Comparison of ENCODE assay signal across 19 cellular contexts in genomic region chr7:123711832-123712293, GRCh38. TPM values are rescaled to one million over a fixed set of nuclear protein-coding genes. Genes with fewer than 3 reads are reported as not detected.
DNase-seq lines count a peak whose midpoint lies in the region; ATAC-seq and TF ChIP-seq lines count a peak whose summit lies in the region.
"Had no signal": no experiment of that assay in that cellular context is flagged by ENCODE, and none has a peak within 500 bp of the region (broad histone marks: within the 10 kb centered on the region; RNA-seq: fewer than 3 reads in every experiment).

No MANE protein-coding gene starts in this region.

- H3F3A ChIP-seq in GM23338 (replicated peaks; ENCODE audit: low read depth) (0 out of 2 replicates have a peak, but pooled peaks cover 3% of the 10 kb centered on the region), MM.1S (ENCODE audit: insufficient read depth, low read length) (no peaks in the 10 kb centered on the region)

- no peak overlapping the region for H3K9ac ChIP-seq in MM.1S (ENCODE audit: low read length)

- H3K36me3 ChIP-seq in GM23338 (ENCODE audit: insufficient read depth): peaks cover 5% of the 10 kb centered on the region
- peaks cover 0 to 14% (median 0%) of the 10 kb centered on the region in 3 experiments for H3K36me3 ChIP-seq in naive thymus-derived CD4-positive, alpha-beta T cell (ENCODE audit: control insufficient read depth in 2 of 3, insufficient read depth in 3 of 3, low read length in 3 of 3)
- peaks cover 5% of the 10 kb centered on the region; the same call in 1 of the 2 replicates for H3K36me3 ChIP-seq in MM.1S (replicated peaks; ENCODE audit: insufficient read depth, low read length)

- intact Hi-C loops in activated CD4-positive, alpha-beta memory T cell treated with anti-CD3 and anti-CD28 coated beads for 36 hours (cut with micrococcal nuclease): loop anchor here (1.0 to 5.0 kb wide), 3 partner anchors 35 to 155 kb away; partner anchors contain the start of gene NDUFA5
- intact Hi-C loops in naive thymus-derived CD4-positive, alpha-beta T cell (cut with micrococcal nuclease): loop anchor here in 1 of 2 donors (1.0 kb wide), 1 partner anchor 7 kb away; no protein-coding TSS in a partner anchor

- DNase-seq in activated CD8-positive, alpha-beta memory T cell treated with anti-CD3 and anti-CD28 coated beads, Interleukin-2, amount 10 ng/mL, durations not matched to agents 7 days and 5 days: no peak
- no peak for DNase-seq in activated CD8-positive, alpha-beta memory T cell treated with anti-CD3 and anti-CD28 coated beads, Interleukin-2, amount 50 U/mL, for 4 hours
- no peak for DNase-seq in GM23338 (ENCODE audit: low spot score)
- DNase-seq in activated CD4-positive, alpha-beta memory T cell treated with anti-CD3 and anti-CD28 coated beads for 36 hours: peak; percentile 26
- no peak for DNase-seq in naive thymus-derived CD4-positive, alpha-beta T cell
- DNase-seq in MM.1S: no peak
- DNase-seq: Calu3; gastrocnemius medialis; H7; NCI-H1436; right lobe of liver; stimulated activated naive CD4-positive, alpha-beta T cell had no signal

- H3K27ac ChIP-seq in GM23338 (ENCODE audit: low read depth): no peak overlapping the region
- H3K27ac ChIP-seq in naive thymus-derived CD4-positive, alpha-beta T cell (ENCODE audit: low read depth, low read length): no peak overlapping the region
- no peak overlapping the region for H3K27ac ChIP-seq in MM.1S (ENCODE audit: low read length)
- H3K27ac ChIP-seq: gastrocnemius medialis, HL-60, right lobe of liver, vagina had no signal

- H3K4me1 ChIP-seq in GM23338 (ENCODE audit: insufficient read depth): peaks cover 20% of the 10 kb centered on the region
- peaks cover 0 to 27% of the 10 kb centered on the region in 2 donors for H3K4me1 ChIP-seq in naive thymus-derived CD4-positive, alpha-beta T cell (ENCODE audit: control insufficient read depth in 2 of 2, insufficient read depth in 2 of 2, low read length in 2 of 2)
- no peaks in the 10 kb centered on the region for H3K4me1 ChIP-seq in MM.1S (ENCODE audit: low read length)

- peaks cover 75% of the 10 kb centered on the region for H3K79me2 ChIP-seq in GM23338 (replicated peaks; ENCODE audit: insufficient read depth)
- H3K79me2 ChIP-seq in MM.1S (ENCODE audit: low read length): peaks cover 56% of the 10 kb centered on the region

- peaks cover 22% of the 10 kb centered on the region for H3K36me3 Mint-ChIP-seq in activated CD8-positive, alpha-beta memory T cell treated with anti-CD3 and anti-CD28 coated beads, Interleukin-2, amount 10 ng/mL, durations not matched to agents 7 days and 5 days
- peaks cover 13% of the 10 kb centered on the region; the same call in 2 of the 3 replicates for H3K36me3 Mint-ChIP-seq in GM23338 (ENCODE audit: low read depth)
- peaks cover 9% of the 10 kb centered on the region for H3K36me3 Mint-ChIP-seq in activated CD4-positive, alpha-beta memory T cell treated with anti-CD3 and anti-CD28 coated beads for 36 hours
- peaks cover 0 to 27% (median 15%) of the 10 kb centered on the region in 5 donors for H3K36me3 Mint-ChIP-seq in naive thymus-derived CD4-positive, alpha-beta T cell

- TF ChIP-seq CTCF in GM23338 (conservative IDR thresholded peaks at IDR 0.05; ENCODE audit: low read depth in 2 of 2): no peak
- TF ChIP-seq CTCF in MM.1S (IDR thresholded peaks at IDR 0.05; ENCODE audit: low read length): no peak

- no peaks in the 10 kb centered on the region for H3K9me3 Mint-ChIP-seq in activated CD8-positive, alpha-beta memory T cell treated with anti-CD3 and anti-CD28 coated beads, Interleukin-2, amount 10 ng/mL, durations not matched to agents 7 days and 5 days (ENCODE audit: low read depth)
- no peaks in the 10 kb centered on the region for H3K9me3 Mint-ChIP-seq in GM23338
- no peaks in the 10 kb centered on the region for H3K9me3 Mint-ChIP-seq in activated CD4-positive, alpha-beta memory T cell treated with anti-CD3 and anti-CD28 coated beads for 36 hours
- no peaks in the 10 kb centered on the region for H3K9me3 Mint-ChIP-seq in naive thymus-derived CD4-positive, alpha-beta T cell
- H3K9me3 Mint-ChIP-seq: memory B cell had no signal

- CTCF ChIA-PET in activated CD8-positive, alpha-beta memory T cell treated with anti-CD3 and anti-CD28 coated beads, Interleukin-2, amount 10 ng/mL, durations not matched to agents 7 days and 5 days (lab: Charles Lee): interaction anchor here (1.4 kb wide), 1 partner anchor 10 kb away, joined by 6 read pairs; no protein-coding TSS in a partner anchor
- CTCF ChIA-PET in activated CD4-positive, alpha-beta memory T cell treated with anti-CD3 and anti-CD28 coated beads for 36 hours (lab: Charles Lee): no interaction called here
- CTCF ChIA-PET in naive thymus-derived CD4-positive, alpha-beta T cell (lab: Charles Lee): interaction anchor here (0.7 to 1.2 kb wide), 2 partner anchors 67 to 218 kb away, joined by 3 read pairs; no protein-coding TSS in a partner anchor

- H3K4me3 Mint-ChIP-seq in activated CD8-positive, alpha-beta memory T cell treated with anti-CD3 and anti-CD28 coated beads, Interleukin-2, amount 10 ng/mL, durations not matched to agents 7 days and 5 days: no peak overlapping the region
- H3K4me3 Mint-ChIP-seq in GM23338: no peak overlapping the region
- H3K4me3 Mint-ChIP-seq in activated CD4-positive, alpha-beta memory T cell treated with anti-CD3 and anti-CD28 coated beads for 36 hours: no peak overlapping the region
- H3K4me3 Mint-ChIP-seq in naive thymus-derived CD4-positive, alpha-beta T cell: peak overlapping the region in 7 of 10 donors; percentile 1 to 81 (median 37)
- H3K4me3 Mint-ChIP-seq: memory B cell had no signal

- H3K9me3 ChIP-seq in naive thymus-derived CD4-positive, alpha-beta T cell (ENCODE audit: control insufficient read depth in 2 of 3, low read length in 3 of 3): no peaks in the 10 kb centered on the region
- H3K9me3 ChIP-seq in MM.1S (replicated peaks; ENCODE audit: insufficient read depth, low read length): no peaks in the 10 kb centered on the region
- H3K9me3 ChIP-seq: gastrocnemius medialis, right lobe of liver, vagina had no signal

- peaks cover 16% of the 10 kb centered on the region for H4K20me1 ChIP-seq in GM23338 (replicated peaks; ENCODE audit: insufficient read depth)
- peaks cover 6% of the 10 kb centered on the region; the same call in 1 of the 2 replicates for H4K20me1 ChIP-seq in MM.1S (ENCODE audit: insufficient read depth, low read length)

- H3K4me2 ChIP-seq in GM23338: no peak overlapping the region
- H3K4me2 ChIP-seq in MM.1S (ENCODE audit: low read depth, low read length): no peak overlapping the region

- H2AFZ ChIP-seq in GM23338: no peak overlapping the region
- H2AFZ ChIP-seq in MM.1S (ENCODE audit: low read length): no peak overlapping the region

- POLR2A ChIA-PET in activated CD4-positive, alpha-beta memory T cell treated with anti-CD3 and anti-CD28 coated beads for 36 hours (lab: Charles Lee): no interaction called here
- POLR2A ChIA-PET in naive thymus-derived CD4-positive, alpha-beta T cell (lab: Charles Lee): no interaction called here

- ATAC-seq in activated CD8-positive, alpha-beta memory T cell treated with anti-CD3 and anti-CD28 coated beads, Interleukin-2, amount 10 ng/mL, durations not matched to agents 7 days and 5 days: peak; percentile 69
- ATAC-seq in GM23338: no peak
- no peak for ATAC-seq in naive thymus-derived CD4-positive, alpha-beta T cell
- ATAC-seq in HG03039 (IDR thresholded peaks at IDR 0.05; ENCODE audit: unreplicated experiment): no peak
- ATAC-seq in GM18907 (IDR thresholded peaks at IDR 0.05; ENCODE audit: unreplicated experiment): no peak
- ATAC-seq: gastrocnemius medialis had no signal

- H3K27ac Mint-ChIP-seq in activated CD8-positive, alpha-beta memory T cell treated with anti-CD3 and anti-CD28 coated beads, Interleukin-2, amount 10 ng/mL, durations not matched to agents 7 days and 5 days: peak overlapping the region; percentile 83
- peak overlapping the region; percentile 81; the same call in 1 of the 2 replicates for H3K27ac Mint-ChIP-seq in GM23338
- peak overlapping the region; percentile 83 for H3K27ac Mint-ChIP-seq in activated CD4-positive, alpha-beta memory T cell treated with anti-CD3 and anti-CD28 coated beads for 36 hours
- peak overlapping the region in 6 of 9 donors; percentile 3 to 82 (median 36) for H3K27ac Mint-ChIP-seq in naive thymus-derived CD4-positive, alpha-beta T cell
- H3K27ac Mint-ChIP-seq: memory B cell had no signal

- no peaks in the 10 kb centered on the region for H3K27me3 ChIP-seq in GM23338 (ENCODE audit: insufficient read depth)
- no peaks in the 10 kb centered on the region for H3K27me3 ChIP-seq in naive thymus-derived CD4-positive, alpha-beta T cell (ENCODE audit: control insufficient read depth in 2 of 2, insufficient read depth in 2 of 2, low read length in 2 of 2)
- no peaks in the 10 kb centered on the region for H3K27me3 ChIP-seq in MM.1S (replicated peaks; ENCODE audit: insufficient read depth, low read length)
- H3K27me3 ChIP-seq: gastrocnemius medialis, right lobe of liver, vagina had no signal

- peaks cover 52% of the 10 kb centered on the region for H3K4me1 Mint-ChIP-seq in activated CD8-positive, alpha-beta memory T cell treated with anti-CD3 and anti-CD28 coated beads, Interleukin-2, amount 10 ng/mL, durations not matched to agents 7 days and 5 days
- H3K4me1 Mint-ChIP-seq in GM23338: peaks cover 27% of the 10 kb centered on the region
- H3K4me1 Mint-ChIP-seq in activated CD4-positive, alpha-beta memory T cell treated with anti-CD3 and anti-CD28 coated beads for 36 hours (ENCODE audit: low read depth): peaks cover 56% of the 10 kb centered on the region
- H3K4me1 Mint-ChIP-seq in naive thymus-derived CD4-positive, alpha-beta T cell: peaks cover 35 to 64% (median 61%) of the 10 kb centered on the region in 7 donors

- H3K9me2 ChIP-seq in GM23338 (ENCODE audit: insufficient read depth) (no peaks in the 10 kb centered on the region), MM.1S (replicated peaks; ENCODE audit: insufficient read depth, low read length) (no peaks in the 10 kb centered on the region)

- no peaks in the 10 kb centered on the region for H3K27me3 Mint-ChIP-seq in activated CD8-positive, alpha-beta memory T cell treated with anti-CD3 and anti-CD28 coated beads, Interleukin-2, amount 10 ng/mL, durations not matched to agents 7 days and 5 days
- H3K27me3 Mint-ChIP-seq in GM23338 (ENCODE audit: insufficient read depth, low read depth, poor library complexity): peaks cover 1% of the 10 kb centered on the region
- no peaks in the 10 kb centered on the region for H3K27me3 Mint-ChIP-seq in activated CD4-positive, alpha-beta memory T cell treated with anti-CD3 and anti-CD28 coated beads for 36 hours
- H3K27me3 Mint-ChIP-seq in naive thymus-derived CD4-positive, alpha-beta T cell: no peaks in the 10 kb centered on the region
- H3K27me3 Mint-ChIP-seq: memory B cell had no signal

- no peak overlapping the region for H3K4me3 ChIP-seq in GM23338
- no peak overlapping the region for H3K4me3 ChIP-seq in naive thymus-derived CD4-positive, alpha-beta T cell (ENCODE audit: low read length)
- no peak overlapping the region for H3K4me3 ChIP-seq in MM.1S (ENCODE audit: low read length)
- H3K4me3 ChIP-seq: gastrocnemius medialis, right lobe of liver, vagina had no signal

RNA-seq across cellular contexts. Expression of gene WASL, which starts 36.9 kb away (rescaled TPM):
- total RNA-seq in activated CD8-positive, alpha-beta memory T cell treated with anti-CD3 and anti-CD28 coated beads, Interleukin-2, amount 10 ng/mL, durations not matched to agents 7 days and 5 days: 1 to 10 TPM; 7.6 to 7.8 TPM
- total RNA-seq in GM23338 (2014; rRNA removed; shearing (Covaris generic)): 45.3 and 57.0 TPM in 2 replicates
- polyA plus RNA-seq in GM23338 (2016; fragmentation: Nextera tagmentation; extraction: Ambion mirVana): 35.6 and 36.4 TPM in 2 replicates
- total RNA-seq in activated CD4-positive, alpha-beta memory T cell treated with anti-CD3 and anti-CD28 coated beads for 36 hours: 1 to 10 TPM; 5.1 to 5.9 TPM
- 10 to 100 TPM in 3 of 5 experiments, 1 to 10 TPM in 2; 8.3 to 15.0 (median 10.1) TPM for total RNA-seq in naive thymus-derived CD4-positive, alpha-beta T cell
- 1 to 10 TPM; 2.3 to 3.1 TPM for polyA plus RNA-seq in naive thymus-derived CD4-positive, alpha-beta T cell

RNA-seq across cellular contexts. Expression of gene LMOD2, which starts 56.2 kb away (rescaled TPM):
- total RNA-seq in activated CD8-positive, alpha-beta memory T cell treated with anti-CD3 and anti-CD28 coated beads, Interleukin-2, amount 10 ng/mL, durations not matched to agents 7 days and 5 days: not detected
- total RNA-seq in GM23338 (2014; rRNA removed; shearing (Covaris generic)): not detected in 2 replicates
- not detected in 2 replicates for polyA plus RNA-seq in GM23338 (2016; fragmentation: Nextera tagmentation; extraction: Ambion mirVana)
- total RNA-seq in activated CD4-positive, alpha-beta memory T cell treated with anti-CD3 and anti-CD28 coated beads for 36 hours: not detected
- total RNA-seq in naive thymus-derived CD4-positive, alpha-beta T cell: not detected
- under 1 TPM; 0.13 to 0.44 TPM for polyA plus RNA-seq in naive thymus-derived CD4-positive, alpha-beta T cell
- total RNA-seq: Calu3, H7, NCI-H460, vagina had no signal
- polyA plus RNA-seq: AG04450 had no signal

Comparison
In these comparisons a context has a peak if more than half of its experiments do, and no peak if none do; other contexts are left out.
1. H3K4me3 Mint-ChIP-seq: peak in naive thymus-derived CD4-positive, alpha-beta T cell (7 of 10); none in activated CD8-positive, alpha-beta memory T cell treated with anti-CD3 and anti-CD28 coated beads, Interleukin-2, amount 10 ng/mL, durations not matched to agents 7 days and 5 days (single experiment), GM23338 (single experiment) and activated CD4-positive, alpha-beta memory T cell treated with anti-CD3 and anti-CD28 coated beads for 36 hours (single experiment).
2. Peak in every context shown above with its lines, with median percentiles within 50 percentile points of each other: H3K27ac Mint-ChIP-seq.